Comparison of ENCODE assay signal across 1 cellular context in the genomic region with DNA sequence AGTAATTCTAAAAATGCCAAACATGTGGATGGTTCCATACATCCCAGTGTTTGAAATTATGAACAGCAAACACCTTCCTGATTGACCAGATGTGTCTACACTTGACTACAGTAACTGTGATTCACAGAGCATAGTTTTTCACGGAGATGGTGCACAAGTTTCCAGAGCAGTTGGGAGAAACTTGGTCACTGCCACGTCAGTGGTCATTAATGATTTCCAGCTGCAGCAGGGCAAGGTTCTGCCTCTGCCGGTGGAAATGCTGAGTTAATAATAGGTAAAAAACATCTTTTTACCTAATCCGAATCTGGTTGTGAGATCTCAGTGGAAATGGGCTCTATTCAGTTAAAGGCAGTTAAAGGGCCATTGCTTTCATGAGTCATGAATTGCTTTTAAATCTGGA.
TF ChIP-seq lines count a peak whose summit lies in the region.

No MANE protein-coding gene starts in this region.

TF ChIP-seq in SK-N-SH treated with all-trans-retinoic acid at 6 μM for 48 hours, 23 proteins besides CTCF, POLR2A, EP300 and RAD21 (continued from another document):
- TF ChIP-seq, protein P1, sequence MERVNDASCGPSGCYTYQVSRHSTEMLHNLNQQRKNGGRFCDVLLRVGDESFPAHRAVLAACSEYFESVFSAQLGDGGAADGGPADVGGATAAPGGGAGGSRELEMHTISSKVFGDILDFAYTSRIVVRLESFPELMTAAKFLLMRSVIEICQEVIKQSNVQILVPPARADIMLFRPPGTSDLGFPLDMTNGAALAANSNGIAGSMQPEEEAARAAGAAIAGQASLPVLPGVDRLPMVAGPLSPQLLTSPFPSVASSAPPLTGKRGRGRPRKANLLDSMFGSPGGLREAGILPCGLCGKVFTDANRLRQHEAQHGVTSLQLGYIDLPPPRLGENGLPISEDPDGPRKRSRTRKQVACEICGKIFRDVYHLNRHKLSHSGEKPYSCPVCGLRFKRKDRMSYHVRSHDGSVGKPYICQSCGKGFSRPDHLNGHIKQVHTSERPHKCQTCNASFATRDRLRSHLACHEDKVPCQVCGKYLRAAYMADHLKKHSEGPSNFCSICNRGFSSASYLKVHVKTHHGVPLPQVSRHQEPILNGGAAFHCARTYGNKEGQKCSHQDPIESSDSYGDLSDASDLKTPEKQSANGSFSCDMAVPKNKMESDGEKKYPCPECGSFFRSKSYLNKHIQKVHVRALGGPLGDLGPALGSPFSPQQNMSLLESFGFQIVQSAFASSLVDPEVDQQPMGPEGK (CRISPR knock-in tag; IDR thresholded peaks at IDR 0.05; ENCODE audit: borderline replicate concordance): no peak
- no peak for TF ChIP-seq ZNF8 (CRISPR knock-in tag; IDR thresholded peaks at IDR 0.05)
- no peak for TF ChIP-seq PPARA (CRISPR knock-in tag; IDR thresholded peaks at IDR 0.05; ENCODE audit: borderline replicate concordance)
- TF ChIP-seq TCF4 (CRISPR knock-in tag; IDR thresholded peaks at IDR 0.05; ENCODE audit: borderline replicate concordance): no peak
- TF ChIP-seq OSR1 (CRISPR knock-in tag; IDR thresholded peaks at IDR 0.05): no peak
- TF ChIP-seq ESRRG (CRISPR knock-in tag; IDR thresholded peaks at IDR 0.05): no peak
- no peak for TF ChIP-seq GLIS3 (CRISPR knock-in tag; IDR thresholded peaks at IDR 0.05)
- TF ChIP-seq ISL1 (CRISPR knock-in tag; IDR thresholded peaks at IDR 0.05): no peak
- no peak for TF ChIP-seq ARNTL (CRISPR knock-in tag; IDR thresholded peaks at IDR 0.05; ENCODE audit: borderline replicate concordance, low read depth)
- TF ChIP-seq RARB (CRISPR knock-in tag; IDR thresholded peaks at IDR 0.05): no peak
- TF ChIP-seq, protein P2, sequence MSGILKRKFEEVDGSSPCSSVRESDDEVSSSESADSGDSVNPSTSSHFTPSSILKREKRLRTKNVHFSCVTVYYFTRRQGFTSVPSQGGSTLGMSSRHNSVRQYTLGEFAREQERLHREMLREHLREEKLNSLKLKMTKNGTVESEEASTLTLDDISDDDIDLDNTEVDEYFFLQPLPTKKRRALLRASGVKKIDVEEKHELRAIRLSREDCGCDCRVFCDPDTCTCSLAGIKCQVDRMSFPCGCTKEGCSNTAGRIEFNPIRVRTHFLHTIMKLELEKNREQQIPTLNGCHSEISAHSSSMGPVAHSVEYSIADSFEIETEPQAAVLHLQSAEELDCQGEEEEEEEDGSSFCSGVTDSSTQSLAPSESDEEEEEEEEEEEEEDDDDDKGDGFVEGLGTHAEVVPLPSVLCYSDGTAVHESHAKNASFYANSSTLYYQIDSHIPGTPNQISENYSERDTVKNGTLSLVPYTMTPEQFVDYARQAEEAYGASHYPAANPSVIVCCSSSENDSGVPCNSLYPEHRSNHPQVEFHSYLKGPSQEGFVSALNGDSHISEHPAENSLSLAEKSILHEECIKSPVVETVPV (CRISPR knock-in tag; IDR thresholded peaks at IDR 0.05): no peak
- no peak for TF ChIP-seq ZFP30 (CRISPR knock-in tag; IDR thresholded peaks at IDR 0.05)
